Comparison of ENCODE assay signal across 10 cellular contexts in the genomic region with DNA sequence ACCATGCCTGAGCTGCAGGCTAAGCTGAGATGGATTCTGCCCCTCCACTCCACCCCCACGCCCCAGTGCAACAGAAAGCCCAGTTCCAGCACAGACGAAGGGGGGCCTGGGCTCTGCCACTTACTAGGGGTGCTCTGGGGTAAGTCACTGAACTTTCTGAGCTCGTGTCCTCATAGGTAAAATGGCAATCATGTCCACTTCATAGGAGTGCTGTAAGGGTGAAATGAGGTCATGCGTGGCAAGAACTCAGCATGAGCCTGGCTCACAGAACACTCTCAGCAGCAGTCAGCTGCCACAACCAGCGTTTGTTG. TPM values are rescaled to one million over a fixed set of nuclear protein-coding genes. Genes with fewer than 3 reads are reported as not detected.
A peak's percentile ranks its signal among the peaks of the same experiment; 100 is the strongest.
DNase-seq lines count a peak whose midpoint lies in the region; ATAC-seq and TF ChIP-seq lines count a peak whose summit lies in the region.
"Had no signal": no experiment of that assay in that cellular context is flagged by ENCODE, and none has a peak within 500 bp of the region (broad histone marks: within the 10 kb centered on the region; RNA-seq: fewer than 3 reads in every experiment).

No MANE protein-coding gene starts in this region.

- BruUV-seq in A673 (replicated peaks; lab: Mats Ljungman, UMichigan), result no TSS peak

- CTCF ChIA-PET in A673 (lab: Charles Lee), result interaction anchor here (0.6 to 2.6 kb wide), 11 partner anchors 11 to 226 kb away, joined by 3 to 51 read pairs (median 4); no protein-coding TSS in a partner anchor
- CTCF ChIA-PET in HEK293T (lab: Yijun Ruan, JAX), result interaction anchor here (0.6 to 7.3 kb wide), 20 partner anchors 9 to 269 kb away, joined by 3 to 98 read pairs (median 4); a partner anchor contains a TSS

- H3K4me3 Mint-ChIP-seq in GM23338 (peak overlapping the region; percentile 86), natural killer cell (peak overlapping the region; percentile 84)
- peak overlapping the region; percentile 18 for H3K4me3 Mint-ChIP-seq in activated naive CD8-positive, alpha-beta T cell treated with anti-CD3 and anti-CD28 coated beads, Interleukin-2, amount 10 ng/mL, durations not matched to agents 7 days and 5 days

- TF ChIP-seq CTCF in A673 (conservative IDR thresholded peaks at IDR 0.05; ENCODE audit: low read depth, low read length), result no peak
- no peak for TF ChIP-seq CTCF in GM23338 (conservative IDR thresholded peaks at IDR 0.05; ENCODE audit: low read depth in 2 of 2)
- no peak for TF ChIP-seq CTCF in natural killer cell (IDR thresholded peaks at IDR 0.05)

- no peaks in the 10 kb centered on the region for H3F3A ChIP-seq in GM23338 (replicated peaks; ENCODE audit: low read depth)

- H3K4me3 ChIP-seq in A673 (ENCODE audit: low read depth, low read length, poor library complexity, severe bottlenecking) (peak overlapping the region; percentile 55), GM23338 (no peak overlapping the region; the same call in 1 of the 2 replicates)

- H2AFZ ChIP-seq in GM23338, result no peak overlapping the region

- H3K27me3 ChIP-seq in A673 (replicated peaks; ENCODE audit: insufficient read depth, low read depth, low read length, poor library complexity) (no peaks in the 10 kb centered on the region), GM23338 (ENCODE audit: insufficient read depth) (peaks cover 40% of the 10 kb centered on the region)
- H3K27me3 ChIP-seq: BE2C had no signal

- H4K20me1 ChIP-seq in GM23338 (replicated peaks; ENCODE audit: insufficient read depth), result no peaks in the 10 kb centered on the region

- DNase-seq in A673 (ENCODE audit: low spot score) (no peak), GM23338 (ENCODE audit: low spot score) (no peak), natural killer cell (no peak), H4 (ENCODE audit: low spot score) (no peak), HEK293T (ENCODE audit: extremely low spot score) (no peak), AML-193 (lab: John Stamatoyannopoulos, UW) (no peak), NCI-H1105 (lab: John Stamatoyannopoulos, UW) (no peak)
- no peak for DNase-seq in activated naive CD8-positive, alpha-beta T cell treated with anti-CD3 and anti-CD28 coated beads, Interleukin-2, amount 10 ng/mL, durations not matched to agents 7 days and 5 days

- H3K4me1 ChIP-seq in A673 (ENCODE audit: insufficient read depth, low read length, poor library complexity, severe bottlenecking) (no peaks in the 10 kb centered on the region), GM23338 (ENCODE audit: insufficient read depth) (peaks cover 3% of the 10 kb centered on the region; the same call in 1 of the 2 replicates)
- H3K4me1 ChIP-seq: BE2C had no signal

- intact Hi-C loops in A673 (cut with micrococcal nuclease; ENCODE audit: unreplicated experiment), result loop anchor here (1.0 kb wide), 4 partner anchors 57 to 370 kb away; no protein-coding TSS in a partner anchor
- intact Hi-C loops in natural killer cell (cut with micrococcal nuclease), result loop anchor here (1.0 to 5.0 kb wide), 4 partner anchors 60 to 370 kb away; no protein-coding TSS in a partner anchor

- ATAC-seq in GM23338, result no peak; the same call in 2 of the 3 replicates
- no peak for ATAC-seq in activated naive CD8-positive, alpha-beta T cell treated with anti-CD3 and anti-CD28 coated beads, Interleukin-2, amount 10 ng/mL, durations not matched to agents 7 days and 5 days (ENCODE audit: low read depth)
- ATAC-seq in natural killer cell, result peak in 1 of 3 donors; percentile 3

- no peaks in the 10 kb centered on the region for H3K9me2 ChIP-seq in GM23338 (ENCODE audit: insufficient read depth)

- H3K4me1 Mint-ChIP-seq in GM23338, result peaks cover 4% of the 10 kb centered on the region
- peaks cover 1% of the 10 kb centered on the region for H3K4me1 Mint-ChIP-seq in activated naive CD8-positive, alpha-beta T cell treated with anti-CD3 and anti-CD28 coated beads, Interleukin-2, amount 10 ng/mL, durations not matched to agents 7 days and 5 days
- H3K4me1 Mint-ChIP-seq in natural killer cell, result no peaks in the 10 kb centered on the region

- no peak overlapping the region for H3K27ac ChIP-seq in A673 (ENCODE audit: low read depth, low read length, poor library complexity, severe bottlenecking)
- no peak overlapping the region for H3K27ac ChIP-seq in GM23338 (ENCODE audit: low read depth)

- H3K36me3 Mint-ChIP-seq in GM23338 (ENCODE audit: low read depth) (no peaks in the 10 kb centered on the region), natural killer cell (no peaks in the 10 kb centered on the region)
- H3K36me3 Mint-ChIP-seq in activated naive CD8-positive, alpha-beta T cell treated with anti-CD3 and anti-CD28 coated beads, Interleukin-2, amount 10 ng/mL, durations not matched to agents 7 days and 5 days, result no peaks in the 10 kb centered on the region

- H3K27me3 Mint-ChIP-seq in GM23338 (ENCODE audit: insufficient read depth, low read depth, poor library complexity), result peaks cover 34% of the 10 kb centered on the region
- peaks cover 25% of the 10 kb centered on the region for H3K27me3 Mint-ChIP-seq in activated naive CD8-positive, alpha-beta T cell treated with anti-CD3 and anti-CD28 coated beads, Interleukin-2, amount 10 ng/mL, durations not matched to agents 7 days and 5 days
- H3K27me3 Mint-ChIP-seq in natural killer cell (ENCODE audit: low read depth in 2 of 2), result peaks cover 8 to 21% of the 10 kb centered on the region in 2 donors

- H3K36me3 ChIP-seq in A673 (ENCODE audit: insufficient read depth, low read length, poor library complexity, severe bottlenecking), result no peaks in the 10 kb centered on the region
- H3K36me3 ChIP-seq in GM23338 (ENCODE audit: insufficient read depth), result no peaks in the 10 kb centered on the region
- H3K36me3 ChIP-seq: BE2C had no signal

- peak overlapping the region; percentile 100 for H3K4me2 ChIP-seq in GM23338

- no peaks in the 10 kb centered on the region for H3K9me3 Mint-ChIP-seq in GM23338
- no peaks in the 10 kb centered on the region for H3K9me3 Mint-ChIP-seq in activated naive CD8-positive, alpha-beta T cell treated with anti-CD3 and anti-CD28 coated beads, Interleukin-2, amount 10 ng/mL, durations not matched to agents 7 days and 5 days
- H3K9me3 Mint-ChIP-seq in natural killer cell, result no peaks in the 10 kb centered on the region

- no peaks in the 10 kb centered on the region for H3K9me3 ChIP-seq in A673 (ENCODE audit: low read depth, low read length, poor library complexity, severe bottlenecking)
- H3K9me3 ChIP-seq: BE2C had no signal

- H3K27ac Mint-ChIP-seq in GM23338 (no peak overlapping the region), natural killer cell (no peak overlapping the region)
- H3K27ac Mint-ChIP-seq in activated naive CD8-positive, alpha-beta T cell treated with anti-CD3 and anti-CD28 coated beads, Interleukin-2, amount 10 ng/mL, durations not matched to agents 7 days and 5 days, result no peak overlapping the region

- POLR2A ChIA-PET in A673 (lab: Charles Lee; ENCODE audit: low non-redundant PET), result interaction anchor here (0.7 kb wide), 1 partner anchor 355 kb away, joined by 7 read pairs; no protein-coding TSS in a partner anchor
- POLR2A ChIA-PET in activated naive CD8-positive, alpha-beta T cell treated with anti-CD3 and anti-CD28 coated beads, Interleukin-2, amount 10 ng/mL, durations not matched to agents 7 days and 5 days (lab: Charles Lee), result interaction anchor here (0.8 kb wide), 1 partner anchor 182 kb away, joined by 4 read pairs; no protein-coding TSS in a partner anchor
- POLR2A ChIA-PET in HEK293T (lab: Yijun Ruan, JAX), result interaction anchor here (0.9 to 1.3 kb wide), 3 partner anchors 16 to 182 kb away, joined by 3 to 4 read pairs (median 4); no protein-coding TSS in a partner anchor

- no peaks in the 10 kb centered on the region for H3K79me2 ChIP-seq in GM23338 (replicated peaks; ENCODE audit: insufficient read depth)

TF ChIP-seq in GM23338, 12 proteins besides CTCF, POLR2A, EP300 and RAD21 (continues in another document):
- TF ChIP-seq ZNF114 (CRISPR knock-in tag; IDR thresholded peaks at IDR 0.05), result no peak
- no peak for TF ChIP-seq EZH2phosphoT487 (IDR thresholded peaks at IDR 0.05; ENCODE audit: unreplicated experiment)

TF ChIP-seq in HEK293T, 16 proteins besides CTCF, POLR2A, EP300 and RAD21:
- TF ChIP-seq FOXM1 (IDR thresholded peaks at IDR 0.05; ENCODE audit: borderline replicate concordance), result no peak
- no peak for TF ChIP-seq FOXK2 (IDR thresholded peaks at IDR 0.05)
- no peak; the same call in 1 of the 2 replicates for TF ChIP-seq HDGF (IDR thresholded peaks at IDR 0.05; ENCODE audit: borderline replicate concordance)
- no peak for TF ChIP-seq ARNT (IDR thresholded peaks at IDR 0.05)
- no peak for TF ChIP-seq SUZ12 (IDR thresholded peaks at IDR 0.05)
- TF ChIP-seq LEF1 (IDR thresholded peaks at IDR 0.05; ENCODE audit: borderline replicate concordance), result no peak
- no peak for TF ChIP-seq NFRKB (IDR thresholded peaks at IDR 0.05)
- TF ChIP-seq, protein P1, sequence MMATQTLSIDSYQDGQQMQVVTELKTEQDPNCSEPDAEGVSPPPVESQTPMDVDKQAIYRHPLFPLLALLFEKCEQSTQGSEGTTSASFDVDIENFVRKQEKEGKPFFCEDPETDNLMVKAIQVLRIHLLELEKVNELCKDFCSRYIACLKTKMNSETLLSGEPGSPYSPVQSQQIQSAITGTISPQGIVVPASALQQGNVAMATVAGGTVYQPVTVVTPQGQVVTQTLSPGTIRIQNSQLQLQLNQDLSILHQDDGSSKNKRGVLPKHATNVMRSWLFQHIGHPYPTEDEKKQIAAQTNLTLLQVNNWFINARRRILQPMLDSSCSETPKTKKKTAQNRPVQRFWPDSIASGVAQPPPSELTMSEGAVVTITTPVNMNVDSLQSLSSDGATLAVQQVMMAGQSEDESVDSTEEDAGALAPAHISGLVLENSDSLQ (IDR thresholded peaks at IDR 0.05), result no peak
- TF ChIP-seq SP1 (IDR thresholded peaks at IDR 0.05), result no peak
- no peak for TF ChIP-seq FOXA1 (IDR thresholded peaks at IDR 0.05)
- TF ChIP-seq L3MBTL2 (conservative IDR thresholded peaks at IDR 0.05), result no peak
- no peak for TF ChIP-seq ELF4 (IDR thresholded peaks at IDR 0.05)
- TF ChIP-seq ZNF384 (IDR thresholded peaks at IDR 0.05), result no peak

RNA-seq across cellular contexts. Expression of a gene that starts 8.4 kb away (rescaled TPM):
- 0.26 and 0.70 TPM in 2 replicates for total RNA-seq in A673 (2021)
- 0.10 TPM in 1 of 2 replicates, not detected in the other for total RNA-seq in GM23338 (2014; rRNA removed; shearing (Covaris generic))
- polyA plus RNA-seq in GM23338 (2016; fragmentation: Nextera tagmentation; extraction: Ambion mirVana), result 0.08 and 0.17 TPM in 2 replicates
- under 1 TPM; 0.08 to 0.09 TPM for total RNA-seq in activated naive CD8-positive, alpha-beta T cell treated with anti-CD3 and anti-CD28 coated beads, Interleukin-2, amount 10 ng/mL, durations not matched to agents 7 days and 5 days
- 1 to 10 TPM; 1.3 to 2.5 (median 1.3) TPM for total RNA-seq in natural killer cell
- 0.04 TPM in 1 of 2 replicates, not detected in the other for total RNA-seq in H4 (2014; rRNA removed; shearing (Covaris generic))
- total RNA-seq: T-helper 1 cell treated with Interleukin-12 subunit alpha and Interleukin-12 subunit beta and Interleukin-4 antibody, amounts not matched to agents 30 ng/mL and 1 ng/mL, for 36 hours had no signal

Comparison
In these comparisons a context has a peak if more than half of its experiments do, and no peak if none do; other contexts are left out.
1. H3K4me3 Mint-ChIP-seq: peak in every context shown above with its lines; median percentile 86 in GM23338; 84 in natural killer cell; 18 in activated naive CD8-positive, alpha-beta T cell treated with anti-CD3 and anti-CD28 coated beads, Interleukin-2, amount 10 ng/mL, durations not matched to agents 7 days and 5 days.